11 cellular contexts compared by ENCODE assay signal in genomic region chr1:38558476-38559179, GRCh38.
A peak's percentile ranks its signal among the peaks of the same experiment; 100 is the strongest.
DNase-seq lines count a peak whose midpoint lies in the region; ATAC-seq, FAIRE-seq and TF ChIP-seq lines count a peak whose summit lies in the region.
"Had no signal": no experiment of that assay in that cellular context is flagged by ENCODE, and none has a peak within 500 bp of the region (broad histone marks: within the 10 kb centered on the region; RNA-seq: fewer than 3 reads in every experiment).

No MANE protein-coding gene starts in this region.

- H3K27me3 Mint-ChIP-seq in activated naive CD8-positive, alpha-beta T cell treated with anti-CD3 and anti-CD28 coated beads, Interleukin-2, amount 10 ng/mL, durations not matched to agents 7 days and 5 days: peaks cover 64% of the 10 kb centered on the region
- H3K27me3 Mint-ChIP-seq in nephron progenitor cell (ENCODE audit: low read depth, poor library complexity): peaks cover 30% of the 10 kb centered on the region

- TF ChIP-seq CTCF in nephron progenitor cell (IDR thresholded peaks at IDR 0.05): no peak

- peaks cover 8% of the 10 kb centered on the region for H3K4me1 ChIP-seq in ES-I3 (ENCODE audit: insufficient read depth, low read length)

- CTCF ChIA-PET in HEK293T (lab: Yijun Ruan, JAX): no interaction called here

- peak overlapping the region; percentile 22 for H3K27ac Mint-ChIP-seq in activated naive CD8-positive, alpha-beta T cell treated with anti-CD3 and anti-CD28 coated beads, Interleukin-2, amount 10 ng/mL, durations not matched to agents 7 days and 5 days
- H3K27ac Mint-ChIP-seq in nephron progenitor cell: peak overlapping the region; percentile 92

- H3K36me3 Mint-ChIP-seq in activated naive CD8-positive, alpha-beta T cell treated with anti-CD3 and anti-CD28 coated beads, Interleukin-2, amount 10 ng/mL, durations not matched to agents 7 days and 5 days: no peaks in the 10 kb centered on the region
- no peaks in the 10 kb centered on the region for H3K36me3 Mint-ChIP-seq in nephron progenitor cell (ENCODE audit: low read depth)

- ATAC-seq in HG02798 (IDR thresholded peaks at IDR 0.05; ENCODE audit: poor library complexity, unreplicated experiment) (peak; percentile 4), HG03108 (IDR thresholded peaks at IDR 0.05; ENCODE audit: unreplicated experiment) (no peak)
- ATAC-seq in activated naive CD8-positive, alpha-beta T cell treated with anti-CD3 and anti-CD28 coated beads, Interleukin-2, amount 10 ng/mL, durations not matched to agents 7 days and 5 days (ENCODE audit: low read depth): no peak

- POLR2A ChIA-PET in activated naive CD8-positive, alpha-beta T cell treated with anti-CD3 and anti-CD28 coated beads, Interleukin-2, amount 10 ng/mL, durations not matched to agents 7 days and 5 days (lab: Charles Lee): interaction anchor here (0.6 to 1.8 kb wide), 4 partner anchors 8 to 730 kb away, joined by 3 to 6 read pairs (median 5); no protein-coding TSS in a partner anchor
- POLR2A ChIA-PET in HEK293T (lab: Yijun Ruan, JAX): no interaction called here

- H3K9me3 Mint-ChIP-seq in activated naive CD8-positive, alpha-beta T cell treated with anti-CD3 and anti-CD28 coated beads, Interleukin-2, amount 10 ng/mL, durations not matched to agents 7 days and 5 days: no peaks in the 10 kb centered on the region
- H3K9me3 Mint-ChIP-seq in nephron progenitor cell: no peaks in the 10 kb centered on the region

- DNase-seq in activated naive CD8-positive, alpha-beta T cell treated with anti-CD3 and anti-CD28 coated beads, Interleukin-2, amount 10 ng/mL, durations not matched to agents 7 days and 5 days: no peak
- DNase-seq in nephron progenitor cell: peak; percentile 84
- DNase-seq in CD1c-positive myeloid dendritic cell (ENCODE audit: extremely low spot score): no peak
- no peak for DNase-seq in GM12892 (ENCODE audit: insufficient read length)
- DNase-seq in HEK293T (ENCODE audit: extremely low spot score): no peak
- DNase-seq: caudate nucleus, NCI-H748 treated with DMSO at 0.1 percent for 48 hours, posterior cingulate gyrus had no signal

- no peaks in the 10 kb centered on the region for H3K36me3 ChIP-seq in ES-I3 (ENCODE audit: insufficient read depth, low read length)

- TF ChIP-seq POLR2A in GM12892 (IDR thresholded peaks at IDR 0.05; ENCODE audit: low read depth, low read length): no peak

- peak overlapping the region; percentile 36; the same call in 1 of the 2 replicates for H3K9ac ChIP-seq in ES-I3 (ENCODE audit: low read depth, low read length)

- no peaks in the 10 kb centered on the region for H3K9me3 ChIP-seq in ES-I3 (ENCODE audit: control insufficient read depth, insufficient read depth, low read length)

- H3K4me3 Mint-ChIP-seq in activated naive CD8-positive, alpha-beta T cell treated with anti-CD3 and anti-CD28 coated beads, Interleukin-2, amount 10 ng/mL, durations not matched to agents 7 days and 5 days: peak overlapping the region; percentile 78
- H3K4me3 Mint-ChIP-seq in nephron progenitor cell: peak overlapping the region; percentile 76

- FAIRE-seq in GM12892 (lab: Jason Lieb, UNC): no peak

- H3K4me1 Mint-ChIP-seq in activated naive CD8-positive, alpha-beta T cell treated with anti-CD3 and anti-CD28 coated beads, Interleukin-2, amount 10 ng/mL, durations not matched to agents 7 days and 5 days: peaks cover 43% of the 10 kb centered on the region
- peaks cover 87% of the 10 kb centered on the region for H3K4me1 Mint-ChIP-seq in nephron progenitor cell

TF ChIP-seq in HEK293T, 16 proteins besides CTCF, POLR2A, EP300 and RAD21:
- TF ChIP-seq L3MBTL2 (conservative IDR thresholded peaks at IDR 0.05) (no peak), HDGF (IDR thresholded peaks at IDR 0.05; ENCODE audit: borderline replicate concordance) (no peak), SP1 (IDR thresholded peaks at IDR 0.05) (no peak), PKNOX1 (IDR thresholded peaks at IDR 0.05) (no peak), TARDBP (IDR thresholded peaks at IDR 0.05) (no peak), CTBP1 (IDR thresholded peaks at IDR 0.05; ENCODE audit: borderline replicate concordance) (no peak), ARNT (IDR thresholded peaks at IDR 0.05) (no peak), NFRKB (IDR thresholded peaks at IDR 0.05) (no peak), SUZ12 (IDR thresholded peaks at IDR 0.05) (no peak), LEF1 (IDR thresholded peaks at IDR 0.05; ENCODE audit: borderline replicate concordance) (no peak), FOXK2 (IDR thresholded peaks at IDR 0.05) (no peak), FOXA1 (IDR thresholded peaks at IDR 0.05) (no peak), ELF4 (IDR thresholded peaks at IDR 0.05) (no peak)
